ENCODE assay signal across 1 cellular context in the genomic region with DNA sequence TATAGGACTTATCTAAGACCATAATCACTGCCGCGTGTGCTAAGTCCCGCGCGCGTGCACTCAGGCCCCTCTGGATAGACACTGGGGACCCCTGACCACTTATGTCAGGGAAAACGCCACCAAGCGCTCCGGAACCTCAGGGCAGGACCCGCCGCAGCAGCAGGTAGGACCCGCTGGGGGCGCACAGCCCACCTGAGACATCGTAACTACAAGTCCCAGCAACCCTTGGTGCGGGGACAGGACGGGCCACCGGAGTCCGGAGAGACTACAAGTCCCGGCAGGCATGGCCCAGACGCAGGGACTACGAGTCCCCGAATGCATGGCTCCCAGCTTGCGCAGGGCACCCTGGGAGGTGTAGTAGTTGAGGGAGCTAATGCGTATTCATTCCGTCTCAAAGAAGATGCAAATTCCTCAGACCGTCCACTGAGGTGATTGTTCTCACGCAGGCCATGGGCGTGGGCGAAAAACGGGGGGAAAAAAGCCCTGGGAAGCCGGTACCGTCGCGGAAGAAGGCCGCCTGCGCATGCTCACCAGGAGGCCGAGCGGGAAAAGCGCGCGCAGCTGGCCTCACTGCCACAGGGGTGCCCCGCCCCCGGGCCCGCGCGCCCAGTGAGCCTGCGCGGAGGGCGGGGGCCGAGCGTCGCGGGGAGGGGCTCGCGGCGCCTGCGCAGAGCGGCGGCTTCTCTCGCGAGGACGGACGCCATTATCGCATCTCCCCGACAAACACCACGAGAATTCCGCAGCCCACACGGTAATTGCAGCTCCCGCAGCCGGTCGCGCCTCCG.
TF ChIP-seq lines count a peak whose summit lies in the region.

A gene with protein sequence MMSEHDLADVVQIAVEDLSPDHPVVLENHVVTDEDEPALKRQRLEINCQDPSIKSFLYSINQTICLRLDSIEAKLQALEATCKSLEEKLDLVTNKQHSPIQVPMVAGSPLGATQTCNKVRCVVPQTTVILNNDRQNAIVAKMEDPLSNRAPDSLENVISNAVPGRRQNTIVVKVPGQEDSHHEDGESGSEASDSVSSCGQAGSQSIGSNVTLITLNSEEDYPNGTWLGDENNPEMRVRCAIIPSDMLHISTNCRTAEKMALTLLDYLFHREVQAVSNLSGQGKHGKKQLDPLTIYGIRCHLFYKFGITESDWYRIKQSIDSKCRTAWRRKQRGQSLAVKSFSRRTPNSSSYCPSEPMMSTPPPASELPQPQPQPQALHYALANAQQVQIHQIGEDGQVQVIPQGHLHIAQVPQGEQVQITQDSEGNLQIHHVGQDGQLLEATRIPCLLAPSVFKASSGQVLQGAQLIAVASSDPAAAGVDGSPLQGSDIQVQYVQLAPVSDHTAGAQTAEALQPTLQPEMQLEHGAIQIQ (plus strand): TSS at position 670 of the 785 bp plus-strand sequence. CDS start 23,682 bp downstream, outside the sequence.

TF ChIP-seq in HEK293, 187 proteins besides CTCF, POLR2A, EP300 and RAD21 (continued from another document and continues in another):
- TF ChIP-seq, protein P1, sequence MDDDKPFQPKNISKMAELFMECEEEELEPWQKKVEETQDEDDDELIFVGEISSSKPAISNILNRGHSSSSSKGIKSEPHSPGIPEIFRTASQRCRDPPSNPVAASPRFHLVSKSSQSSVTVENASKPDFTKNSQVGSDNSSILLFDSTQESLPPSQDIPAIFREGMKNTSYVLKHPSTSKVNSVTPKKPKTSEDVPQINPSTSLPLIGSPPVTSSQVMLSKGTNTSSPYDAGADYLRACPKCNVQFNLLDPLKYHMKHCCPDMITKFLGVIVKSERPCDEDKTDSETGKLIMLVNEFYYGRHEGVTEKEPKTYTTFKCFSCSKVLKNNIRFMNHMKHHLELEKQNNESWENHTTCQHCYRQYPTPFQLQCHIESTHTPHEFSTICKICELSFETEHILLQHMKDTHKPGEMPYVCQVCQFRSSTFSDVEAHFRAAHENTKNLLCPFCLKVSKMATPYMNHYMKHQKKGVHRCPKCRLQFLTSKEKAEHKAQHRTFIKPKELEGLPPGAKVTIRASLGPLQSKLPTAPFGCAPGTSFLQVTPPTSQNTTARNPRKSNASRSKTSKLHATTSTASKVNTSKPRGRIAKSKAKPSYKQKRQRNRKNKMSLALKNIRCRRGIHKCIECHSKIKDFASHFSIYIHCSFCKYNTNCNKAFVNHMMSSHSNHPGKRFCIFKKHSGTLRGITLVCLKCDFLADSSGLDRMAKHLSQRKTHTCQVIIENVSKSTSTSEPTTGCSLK (tag by site-specific recombination; IDR thresholded peaks at IDR 0.05) = no peak
- TF ChIP-seq ZNF24 (tag by site-specific recombination; IDR thresholded peaks at IDR 0.05) = peak; percentile 79; the same call in 1 of the 2 replicates
- TF ChIP-seq ZNF121 (tag by site-specific recombination; IDR thresholded peaks at IDR 0.05) = no peak
- no peak for TF ChIP-seq ZNF155 (tag by site-specific recombination; IDR thresholded peaks at IDR 0.05)
- no peak for TF ChIP-seq ZNF148 (tag by site-specific recombination; IDR thresholded peaks at IDR 0.05; ENCODE audit: borderline replicate concordance)
- peak; percentile 83 for TF ChIP-seq SCRT2 (tag by site-specific recombination; IDR thresholded peaks at IDR 0.05)
- no peak for TF ChIP-seq ZNF529 (tag by site-specific recombination; IDR thresholded peaks at IDR 0.05; ENCODE audit: insufficient replicate concordance)
- TF ChIP-seq ZNF174 (tag by site-specific recombination; IDR thresholded peaks at IDR 0.05) = no peak
- TF ChIP-seq ZFHX2 (tag by site-specific recombination; conservative IDR thresholded peaks at IDR 0.05) = peak; percentile 52
- TF ChIP-seq ZNF311 (tag by site-specific recombination; IDR thresholded peaks at IDR 0.05; ENCODE audit: borderline replicate concordance) = no peak
- no peak for TF ChIP-seq ZNF302 (tag by site-specific recombination; IDR thresholded peaks at IDR 0.05; ENCODE audit: low read depth)
- 0 out of 2 replicates have a peak, but pooled peaks have one; percentile 38 for TF ChIP-seq ZNF404 (tag by site-specific recombination; IDR thresholded peaks at IDR 0.05)
- TF ChIP-seq TCF7L2 (IDR thresholded peaks at IDR 0.05; ENCODE audit: borderline replicate concordance, low read depth, low read length) = no peak
- TF ChIP-seq ZNF626 (tag by site-specific recombination; IDR thresholded peaks at IDR 0.05) = no peak
- 0 out of 2 replicates have a peak, but pooled peaks have one; percentile 21 for TF ChIP-seq ZNF513 (tag by site-specific recombination; IDR thresholded peaks at IDR 0.05)
- peak; percentile 78 for TF ChIP-seq KLF9 (tag by site-specific recombination; IDR thresholded peaks at IDR 0.05; ENCODE audit: low read depth)
- no peak for TF ChIP-seq ZNF544 (tag by site-specific recombination; IDR thresholded peaks at IDR 0.05)
- no peak for TF ChIP-seq ZNF112 (tag by site-specific recombination; IDR thresholded peaks at IDR 0.05)
- TF ChIP-seq ZNF324 (tag by site-specific recombination; IDR thresholded peaks at IDR 0.05) = peak; percentile 89
- peak; percentile 51 for TF ChIP-seq SP2 (tag by site-specific recombination; IDR thresholded peaks at IDR 0.05)
- peak; percentile 93 for TF ChIP-seq ZEB2 (tag by site-specific recombination; IDR thresholded peaks at IDR 0.05)
- no peak for TF ChIP-seq ZNF16 (tag by site-specific recombination; IDR thresholded peaks at IDR 0.05; ENCODE audit: low read depth)
- TF ChIP-seq ZFP69B (tag by site-specific recombination; IDR thresholded peaks at IDR 0.05) = peak; percentile 31; the same call in 1 of the 2 replicates
- no peak for TF ChIP-seq ZNF350 (tag by site-specific recombination; IDR thresholded peaks at IDR 0.05)
- no peak for TF ChIP-seq ZNF585B (tag by site-specific recombination; IDR thresholded peaks at IDR 0.05)
- TF ChIP-seq GLI2 (tag by site-specific recombination; IDR thresholded peaks at IDR 0.05; ENCODE audit: borderline replicate concordance, low read depth) = no peak
- TF ChIP-seq ZNF10 (tag by site-specific recombination; IDR thresholded peaks at IDR 0.05) = peak; percentile 66; the same call in 1 of the 2 replicates
- no peak for TF ChIP-seq BCL11B (tag by site-specific recombination; IDR thresholded peaks at IDR 0.05; ENCODE audit: low read depth)
- no peak for TF ChIP-seq ZNF19 (tag by site-specific recombination; IDR thresholded peaks at IDR 0.05; ENCODE audit: low read depth)
- TF ChIP-seq ZNF701 (tag by site-specific recombination; IDR thresholded peaks at IDR 0.05) = no peak
- TF ChIP-seq ZNF274 (IDR thresholded peaks at IDR 0.05; ENCODE audit: low read length) = no peak
- no peak for TF ChIP-seq ZNF274 (tag by site-specific recombination; IDR thresholded peaks at IDR 0.05; ENCODE audit: borderline replicate concordance)
- TF ChIP-seq ZNF146 (tag by site-specific recombination; IDR thresholded peaks at IDR 0.05) = no peak
- TF ChIP-seq ZNF510 (tag by site-specific recombination; IDR thresholded peaks at IDR 0.05; ENCODE audit: insufficient replicate concordance) = no peak
- peak; percentile 89 for TF ChIP-seq KLF16 (tag by site-specific recombination; IDR thresholded peaks at IDR 0.05)
- no peak for TF ChIP-seq HOXD13 (CRISPR knock-in tag; IDR thresholded peaks at IDR 0.05; ENCODE audit: borderline replicate concordance)
- TF ChIP-seq ZNF747 (tag by site-specific recombination; IDR thresholded peaks at IDR 0.05) = no peak
- no peak; the same call in 1 of the 2 replicates for TF ChIP-seq ZNF843 (tag by site-specific recombination; IDR thresholded peaks at IDR 0.05)
- no peak for TF ChIP-seq ZNF548 (tag by site-specific recombination; IDR thresholded peaks at IDR 0.05)
- no peak for TF ChIP-seq ZNF830 (tag by site-specific recombination; IDR thresholded peaks at IDR 0.05; ENCODE audit: low read depth)
- no peak for TF ChIP-seq ZSCAN16 (tag by site-specific recombination; IDR thresholded peaks at IDR 0.05)
- TF ChIP-seq ZNF514 (tag by site-specific recombination; IDR thresholded peaks at IDR 0.05) = no peak
- TF ChIP-seq ZNF341 (tag by site-specific recombination; IDR thresholded peaks at IDR 0.05; ENCODE audit: low read depth) = no peak
- peak; percentile 36; the same call in 1 of the 2 replicates for TF ChIP-seq ZBTB44 (tag by site-specific recombination; IDR thresholded peaks at IDR 0.05)
- TF ChIP-seq GLIS1 (tag by site-specific recombination; IDR thresholded peaks at IDR 0.05) = peak; percentile 34
- TF ChIP-seq, protein P2, sequence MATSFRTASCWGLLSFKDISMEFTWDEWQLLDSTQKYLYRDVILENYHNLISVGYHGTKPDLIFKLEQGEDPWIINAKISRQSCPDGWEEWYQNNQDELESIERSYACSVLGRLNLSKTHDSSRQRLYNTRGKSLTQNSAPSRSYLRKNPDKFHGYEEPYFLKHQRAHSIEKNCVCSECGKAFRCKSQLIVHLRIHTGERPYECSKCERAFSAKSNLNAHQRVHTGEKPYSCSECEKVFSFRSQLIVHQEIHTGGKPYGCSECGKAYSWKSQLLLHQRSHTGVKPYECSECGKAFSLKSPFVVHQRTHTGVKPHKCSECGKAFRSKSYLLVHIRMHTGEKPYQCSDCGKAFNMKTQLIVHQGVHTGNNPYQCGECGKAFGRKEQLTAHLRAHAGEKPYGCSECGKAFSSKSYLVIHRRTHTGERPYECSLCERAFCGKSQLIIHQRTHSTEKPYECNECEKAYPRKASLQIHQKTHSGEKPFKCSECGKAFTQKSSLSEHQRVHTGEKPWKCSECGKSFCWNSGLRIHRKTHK (tag by site-specific recombination; IDR thresholded peaks at IDR 0.05) = no peak
- no peak for TF ChIP-seq INSM2 (tag by site-specific recombination; IDR thresholded peaks at IDR 0.05)
- TF ChIP-seq ZNF530 (tag by site-specific recombination; IDR thresholded peaks at IDR 0.05; ENCODE audit: low read depth) = no peak
- no peak for TF ChIP-seq ZFP37 (tag by site-specific recombination; IDR thresholded peaks at IDR 0.05)
- peak; percentile 70 for TF ChIP-seq ZBTB26 (tag by site-specific recombination; optimal IDR thresholded peaks at IDR 0.05)
